10 cellular contexts compared by ENCODE assay signal in the genomic region with DNA sequence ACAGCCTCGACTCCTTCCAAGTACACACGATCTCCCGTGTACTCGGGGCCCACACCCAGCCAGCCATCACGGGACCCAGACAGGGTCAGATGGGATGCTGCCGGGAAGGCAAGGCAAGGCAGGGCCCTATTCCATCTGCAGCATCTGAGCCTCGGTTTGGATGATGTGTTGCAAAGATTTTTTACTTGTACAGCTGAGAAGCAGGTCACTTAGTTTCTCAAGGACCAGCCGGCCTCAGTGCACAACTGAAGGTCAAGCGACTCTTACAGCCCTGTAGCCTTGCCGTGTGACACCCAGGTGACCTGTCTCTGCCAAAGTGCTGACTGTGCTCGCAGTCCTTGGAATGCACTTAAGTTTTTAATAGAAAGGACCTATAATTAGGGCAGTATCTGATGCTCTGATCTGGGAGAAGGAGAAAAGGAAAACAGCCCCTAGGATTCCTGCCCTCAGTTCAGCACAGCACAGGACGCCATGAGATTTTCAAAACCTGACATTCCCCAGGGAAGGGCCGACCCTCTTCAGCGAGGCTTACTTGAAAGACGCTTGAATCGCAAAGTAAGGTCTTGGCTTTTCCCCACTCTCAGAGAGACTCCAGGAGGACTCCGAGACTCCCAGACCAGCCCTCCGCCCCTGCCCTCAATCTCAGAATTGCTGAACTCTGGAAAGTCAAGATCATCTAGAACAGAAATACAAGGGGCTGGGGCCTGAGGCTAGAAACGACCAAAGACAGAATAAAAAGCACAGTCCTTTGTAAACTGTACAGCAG. TPM values are rescaled to one million over a fixed set of nuclear protein-coding genes. Genes with fewer than 3 reads are reported as not detected.
DNase-seq lines count a peak whose midpoint lies in the region; ATAC-seq, FAIRE-seq and TF ChIP-seq lines count a peak whose summit lies in the region.
"Had no signal": no experiment of that assay in that cellular context is flagged by ENCODE, and none has a peak within 500 bp of the region (broad histone marks: within the 10 kb centered on the region; RNA-seq: fewer than 3 reads in every experiment).

No MANE protein-coding gene starts in this region.

- H3K4me2 ChIP-seq in fibroblast of lung (ENCODE audit: extremely low read depth, insufficient read depth, low read length) = peak overlapping the region; percentile 84

- H4K20me1 ChIP-seq in fibroblast of lung (ENCODE audit: control insufficient read depth, extremely low read depth, insufficient read depth, low read length) = no peaks in the 10 kb centered on the region

- POLR2A ChIA-PET in CD4-positive, alpha-beta memory T cell (lab: Charles Lee; ENCODE audit: partially characterized antibody) = interaction anchor here (1.1 kb wide), 1 partner anchor 12 kb away, joined by 3 read pairs; no protein-coding TSS in a partner anchor
- POLR2A ChIA-PET in RWPE1 (lab: Yijun Ruan, JAX; ENCODE audit: low non-redundant PET) = interaction anchor here (0.5 to 1.6 kb wide), 2 partner anchors 9 to 31 kb away, joined by 3 to 7 read pairs; no protein-coding TSS in a partner anchor

- no peak overlapping the region for H2AFZ ChIP-seq in fibroblast of lung (ENCODE audit: low read length)

- intact Hi-C loops in CD4-positive, alpha-beta memory T cell (cut with micrococcal nuclease) = loop anchor here (2.0 to 5.0 kb wide), 2 partner anchors 165 to 301 kb away; a partner anchor contains a TSS
- intact Hi-C loops in pancreas (cut with DNase I) = no loop called here

- peaks cover 24% of the 10 kb centered on the region for H3K4me1 ChIP-seq in CD4-positive, alpha-beta memory T cell (ENCODE audit: insufficient read depth, low read length)
- H3K4me1 ChIP-seq in fibroblast of lung (ENCODE audit: control insufficient read depth, extremely low read depth, insufficient read depth, low read length) (peaks cover 8% of the 10 kb centered on the region), pancreas (peaks cover 0 to 18% (median 14%) of the 10 kb centered on the region in 3 donors)

- TF ChIP-seq CTCF in RWPE1 (conservative IDR thresholded peaks at IDR 0.05; ENCODE audit: low read depth) (no peak), fibroblast of lung (conservative IDR thresholded peaks at IDR 0.05 in 1 of 2, IDR thresholded peaks at IDR 0.05 in 1 of 2; ENCODE audit: low read depth in 1 of 2, low read length in 2 of 2) (no peak), pancreas (IDR thresholded peaks at IDR 0.05) (no peak)

- peaks cover 10 to 30% (median 13%) of the 10 kb centered on the region in 4 donors for H3K4me1 Mint-ChIP-seq in CD4-positive, alpha-beta memory T cell

- no peaks in the 10 kb centered on the region for H3K36me3 Mint-ChIP-seq in CD4-positive, alpha-beta memory T cell

- no peaks in the 10 kb centered on the region for H3K79me2 ChIP-seq in fibroblast of lung (ENCODE audit: control insufficient read depth, insufficient read depth, low read length)

- FAIRE-seq in pancreas (lab: Jason Lieb, UNC) = no peak
- FAIRE-seq in RCC 7860 (lab: Jason Lieb, UNC) = no peak

- CTCF ChIA-PET in CD4-positive, alpha-beta memory T cell (lab: Charles Lee; ENCODE audit: partially characterized antibody) = interaction anchor here (1.3 kb wide), 1 partner anchor 17 kb away, joined by 5 read pairs; no protein-coding TSS in a partner anchor
- CTCF ChIA-PET in RWPE1 (lab: Yijun Ruan, JAX) = interaction anchor here (0.6 to 0.7 kb wide), 2 partner anchors 80 to 352 kb away, joined by 3 to 6 read pairs; no protein-coding TSS in a partner anchor

- H3K27me3 Mint-ChIP-seq in CD4-positive, alpha-beta memory T cell = no peaks in the 10 kb centered on the region

- ATAC-seq in pancreas = peak in 1 of 4 donors; percentile 6

- H3K27me3 ChIP-seq in CD4-positive, alpha-beta memory T cell (ENCODE audit: insufficient read depth, low read length) = no peaks in the 10 kb centered on the region
- H3K27me3 ChIP-seq in fibroblast of lung (ENCODE audit: control insufficient read depth, insufficient read depth, low read length) (no peaks in the 10 kb centered on the region), pancreas (no peaks in the 10 kb centered on the region)

- H3K9ac ChIP-seq in fibroblast of lung (ENCODE audit: insufficient read depth, low read length) = peak overlapping the region; percentile 57

- H3K4me3 Mint-ChIP-seq in CD4-positive, alpha-beta memory T cell = peak overlapping the region; percentile 77 to 91 (median 90)

- H3K9me3 ChIP-seq in CD4-positive, alpha-beta memory T cell (ENCODE audit: control insufficient read depth in 1 of 2, low read length in 2 of 2) = no peaks in the 10 kb centered on the region
- H3K9me3 ChIP-seq in fibroblast of lung (ENCODE audit: control insufficient read depth, insufficient read depth, low read depth, low read length) = no peaks in the 10 kb centered on the region
- H3K9me3 ChIP-seq in pancreas = no peaks in the 10 kb centered on the region

- no peak for DNase-seq in CD4-positive, alpha-beta memory T cell
- DNase-seq in RWPE1 (ENCODE audit: low spot score) = no peak
- DNase-seq in fibroblast of lung (ENCODE audit: low read depth in 2 of 2) = no peak
- DNase-seq in pancreas = peak in 1 of 6 donors; percentile 28
- DNase-seq in OCI-M2 (lab: John Stamatoyannopoulos, UW; ENCODE audit: unreplicated experiment) = no peak
- DNase-seq in RCC 7860 (ENCODE audit: low spot score) = no peak
- no peak for DNase-seq in caudate nucleus (lab: John Stamatoyannopoulos, UW)
- DNase-seq in T1000 (lab: John Stamatoyannopoulos, UW) = no peak
- DNase-seq: anterior cingulate cortex, NCI-H1694 treated with DMSO at 0.1 percent for 48 hours had no signal

- peak overlapping the region in 1 of 2 donors; percentile 72 for H3K4me3 ChIP-seq in CD4-positive, alpha-beta memory T cell (ENCODE audit: low read length in 2 of 2)
- peak overlapping the region; percentile 54 to 66 (median 64) for H3K4me3 ChIP-seq in fibroblast of lung (replicated peaks in 1 of 4; ENCODE audit: control extremely low read depth in 1 of 4, insufficient read depth in 1 of 4, low read depth in 3 of 4, low read length in 4 of 4)
- H3K4me3 ChIP-seq in pancreas = peak overlapping the region in 3 of 4 donors; percentile 32 to 77 (median 66)

- peak overlapping the region in 2 of 7 donors; percentile 48 to 57 for H3K27ac Mint-ChIP-seq in CD4-positive, alpha-beta memory T cell

- 37 to 39% methylated on average over 19 of the region's 19 CpGs for WGBS in pancreas, 2 donors

- no peaks in the 10 kb centered on the region for H3K36me3 ChIP-seq in CD4-positive, alpha-beta memory T cell (ENCODE audit: insufficient read depth, low read length)
- H3K36me3 ChIP-seq in fibroblast of lung (ENCODE audit: control insufficient read depth, insufficient read depth, low read length) (no peaks in the 10 kb centered on the region), pancreas (no peaks in the 10 kb centered on the region)

- no peaks in the 10 kb centered on the region for H3K9me3 Mint-ChIP-seq in CD4-positive, alpha-beta memory T cell

- no peak overlapping the region for H3K27ac ChIP-seq in CD4-positive, alpha-beta memory T cell (ENCODE audit: low read depth, low read length)
- H3K27ac ChIP-seq in RWPE1 = peak overlapping the region; percentile 83
- no peak overlapping the region for H3K27ac ChIP-seq in fibroblast of lung (ENCODE audit: insufficient read depth, low read length)
- peak overlapping the region in 2 of 4 donors; percentile 67 to 76 for H3K27ac ChIP-seq in pancreas
- H3K27ac ChIP-seq in caudate nucleus (ENCODE audit: low read depth, low read length) = no peak overlapping the region

RNA-seq across cellular contexts. Expression of a gene that starts 1.3 kb away (rescaled TPM):
- 10 to 100 TPM in 1 of 2 experiments, 1 to 10 TPM in 1; 7.7 to 10.9 TPM for total RNA-seq in CD4-positive, alpha-beta memory T cell
- 1 to 10 TPM; 1.6 to 1.9 TPM for polyA plus RNA-seq in CD4-positive, alpha-beta memory T cell
- total RNA-seq in fibroblast of lung (3.1 and 3.6 TPM in 2 replicates), pancreas (1 to 10 TPM; 3.5 to 6.2 (median 5.3) TPM)
- polyA plus RNA-seq in fibroblast of lung (0.82 and 1.2 TPM in 2 replicates), pancreas (1 to 10 TPM; 2.1 to 2.6 TPM)
- polyA plus RNA-seq in fibroblast of lung (2012) = 2.3 and 2.9 TPM in 2 replicates
- polyA minus RNA-seq in fibroblast of lung (ENCODE audit: low replicate concordance) = 3.4 and 4.6 TPM in 2 replicates

RNA-seq across cellular contexts. Expression of a gene that starts 58.1 kb away (rescaled TPM):
- under 1 TPM in 1 of 2 experiments, not detected in 1; 0.23 TPM for total RNA-seq in CD4-positive, alpha-beta memory T cell
- polyA plus RNA-seq in CD4-positive, alpha-beta memory T cell = not detected
- total RNA-seq in fibroblast of lung (0.77 and 0.83 TPM in 2 replicates), pancreas (1 to 10 TPM in 3 of 6 donors, under 1 TPM in 3; 0.14 to 4.4 (median 0.91) TPM)
- polyA plus RNA-seq in fibroblast of lung (0.33 and 5.8 TPM in 2 replicates), pancreas (under 1 TPM; 0.16 to 0.19 TPM)
- 0.25 and 4.9 TPM in 2 replicates for polyA plus RNA-seq in fibroblast of lung (2012)
- 1.4 TPM in 1 of 2 replicates, not detected in the other for polyA minus RNA-seq in fibroblast of lung (ENCODE audit: low replicate concordance)
